ENCODE assay signal across 1 cellular context in the genomic region with DNA sequence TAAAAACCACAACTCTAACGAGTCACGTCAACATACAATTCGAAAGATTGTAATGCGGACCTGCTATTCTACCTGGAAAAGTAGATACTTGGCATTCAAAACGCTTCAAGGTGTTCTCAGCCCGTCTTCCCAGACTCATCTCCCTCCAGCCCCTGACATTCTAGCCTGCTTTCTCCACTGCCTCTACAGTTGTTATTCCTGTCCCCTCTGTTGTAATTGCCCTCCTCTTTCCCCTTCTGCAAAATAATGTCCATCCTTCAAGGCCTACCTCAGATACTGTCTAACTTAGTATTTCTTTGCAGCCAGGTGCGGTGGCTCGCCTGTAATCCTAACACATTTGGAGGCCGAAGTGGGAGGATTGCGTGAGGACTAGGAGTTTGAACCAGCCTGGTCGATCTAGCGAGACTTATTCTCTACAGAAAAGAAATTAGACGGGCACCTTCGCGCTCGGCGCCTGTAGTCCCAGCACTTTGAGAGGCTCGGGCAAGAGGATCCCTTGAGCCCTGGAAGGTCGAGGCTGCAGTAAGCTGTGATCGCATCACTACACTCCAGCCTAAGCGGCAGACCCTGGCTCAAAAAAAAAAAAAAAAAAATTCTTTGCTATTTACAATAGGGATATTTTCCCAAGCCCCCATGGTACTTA.
TF ChIP-seq lines count a peak whose summit lies in the region.

No MANE protein-coding gene starts in this region.

TF ChIP-seq in IMR-90, 13 proteins besides CTCF, POLR2A, EP300 and RAD21 (continued from another document):
- no peak for TF ChIP-seq USF2 (IDR thresholded peaks at IDR 0.05; ENCODE audit: low read depth, low read length)
- no peak for TF ChIP-seq SMC3 (IDR thresholded peaks at IDR 0.05; ENCODE audit: low read depth, low read length)
- no peak for TF ChIP-seq NFE2L2 (IDR thresholded peaks at IDR 0.05; ENCODE audit: low read depth, low read length)
- TF ChIP-seq ELK1 (IDR thresholded peaks at IDR 0.05; ENCODE audit: borderline replicate concordance, low read depth, low read length) = no peak
- no peak for TF ChIP-seq MAZ (IDR thresholded peaks at IDR 0.05; ENCODE audit: borderline replicate concordance, low read depth, low read length)
- no peak for TF ChIP-seq CEBPB (IDR thresholded peaks at IDR 0.05; ENCODE audit: low read depth, low read length)
